ENCODE assay signal across 36 cellular contexts in genomic region chr9:137876269-137876668, GRCh38. TPM values are rescaled to one million over a fixed set of nuclear protein-coding genes. Genes with fewer than 3 reads are reported as not detected.
DNase-seq lines count a peak whose midpoint lies in the region; ATAC-seq, FAIRE-seq and TF ChIP-seq lines count a peak whose summit lies in the region.
"Had no signal": no experiment of that assay in that cellular context is flagged by ENCODE, and none has a peak within 500 bp of the region (broad histone marks: within the 10 kb centered on the region; RNA-seq: fewer than 3 reads in every experiment).

No MANE protein-coding gene starts in this region.

- intact Hi-C loops in natural killer cell (cut with micrococcal nuclease): no loop called here

- no peak overlapping the region for H3K27ac ChIP-seq in astrocyte (ENCODE audit: low read depth, low read length)
- H3K27ac ChIP-seq: ascending aorta, ovary, Peyer's patch, skin epidermis had no signal

- no peaks in the 10 kb centered on the region for H3K36me3 ChIP-seq in astrocyte (ENCODE audit: insufficient read depth, low read length)
- H3K36me3 ChIP-seq: ascending aorta, ovary, Peyer's patch had no signal

- no peaks in the 10 kb centered on the region for H3K4me1 ChIP-seq in astrocyte (ENCODE audit: insufficient read depth, low read length)
- H3K4me1 ChIP-seq: ascending aorta had no signal

- no peaks in the 10 kb centered on the region for H3K36me3 Mint-ChIP-seq in activated naive CD8-positive, alpha-beta T cell
- H3K36me3 Mint-ChIP-seq in activated naive CD8-positive, alpha-beta T cell treated with anti-CD3 and anti-CD28 coated beads for 36 hours: no peaks in the 10 kb centered on the region
- no peaks in the 10 kb centered on the region for H3K36me3 Mint-ChIP-seq in astrocyte (ENCODE audit: low read depth, unreplicated experiment)
- H3K36me3 Mint-ChIP-seq in natural killer cell: no peaks in the 10 kb centered on the region
- no peaks in the 10 kb centered on the region for H3K36me3 Mint-ChIP-seq in type B pancreatic cell

- no peak overlapping the region for H3K27ac Mint-ChIP-seq in activated naive CD8-positive, alpha-beta T cell
- no peak overlapping the region for H3K27ac Mint-ChIP-seq in activated naive CD8-positive, alpha-beta T cell treated with anti-CD3 and anti-CD28 coated beads for 36 hours
- H3K27ac Mint-ChIP-seq in astrocyte (ENCODE audit: unreplicated experiment) (no peak overlapping the region), natural killer cell (no peak overlapping the region), type B pancreatic cell (no peak overlapping the region)
- H3K27ac Mint-ChIP-seq: activated T-cell treated with anti-CD3 and anti-CD28 coated beads, Interleukin-2, amount 50 U/mL, for 24 hours; H9 had no signal

- no peak overlapping the region for H3K4me3 ChIP-seq in astrocyte (ENCODE audit: insufficient read depth, low read depth, low read length)
- H3K4me3 ChIP-seq: ascending aorta, K562, ovary, Peyer's patch, skin epidermis had no signal

- peaks cover 2% of the 10 kb centered on the region for H3K4me1 Mint-ChIP-seq in activated naive CD8-positive, alpha-beta T cell (ENCODE audit: low read depth)
- no peaks in the 10 kb centered on the region for H3K4me1 Mint-ChIP-seq in activated naive CD8-positive, alpha-beta T cell treated with anti-CD3 and anti-CD28 coated beads for 36 hours
- H3K4me1 Mint-ChIP-seq in astrocyte (ENCODE audit: low read depth, unreplicated experiment) (no peaks in the 10 kb centered on the region), natural killer cell (no peaks in the 10 kb centered on the region), type B pancreatic cell (ENCODE audit: unreplicated experiment) (no peaks in the 10 kb centered on the region)
- H3K4me1 Mint-ChIP-seq: H9 had no signal

- H3K27me3 ChIP-seq in astrocyte (ENCODE audit: insufficient read depth, low read length): no peaks in the 10 kb centered on the region
- H3K27me3 ChIP-seq: ovary had no signal

- TF ChIP-seq CTCF in astrocyte (IDR thresholded peaks at IDR 0.05; ENCODE audit: insufficient read depth, low read depth, low read length): no peak
- TF ChIP-seq CTCF in natural killer cell (IDR thresholded peaks at IDR 0.05): no peak
- TF ChIP-seq CTCF in type B pancreatic cell (conservative IDR thresholded peaks at IDR 0.05): no peak

- H3K9me3 ChIP-seq in astrocyte (ENCODE audit: insufficient read depth, low read depth, low read length): no peaks in the 10 kb centered on the region
- H3K9me3 ChIP-seq: ascending aorta, ovary, Peyer's patch had no signal

- no peak overlapping the region for H3K4me2 ChIP-seq in astrocyte (ENCODE audit: low read length)

- no peaks in the 10 kb centered on the region for H3K9me3 Mint-ChIP-seq in activated naive CD8-positive, alpha-beta T cell (ENCODE audit: low read depth)
- no peaks in the 10 kb centered on the region for H3K9me3 Mint-ChIP-seq in activated naive CD8-positive, alpha-beta T cell treated with anti-CD3 and anti-CD28 coated beads for 36 hours
- H3K9me3 Mint-ChIP-seq in astrocyte (ENCODE audit: unreplicated experiment): peaks cover 10% of the 10 kb centered on the region
- no peaks in the 10 kb centered on the region for H3K9me3 Mint-ChIP-seq in natural killer cell
- no peaks in the 10 kb centered on the region for H3K9me3 Mint-ChIP-seq in type B pancreatic cell
- H3K9me3 Mint-ChIP-seq: activated T-cell treated with anti-CD3 and anti-CD28 coated beads, Interleukin-2, amount 50 U/mL, for 24 hours had no signal

- no peak overlapping the region for H3K9ac ChIP-seq in astrocyte (ENCODE audit: low read length)

- H2AFZ ChIP-seq in astrocyte (ENCODE audit: low read depth, low read length): no peak overlapping the region

- DNase-seq in activated naive CD8-positive, alpha-beta T cell treated with anti-CD3 and anti-CD28 coated beads for 36 hours: no peak
- DNase-seq in astrocyte (ENCODE audit: low read depth) (no peak), natural killer cell (no peak), type B pancreatic cell (ENCODE audit: extremely low spot score, unreplicated experiment) (no peak), EL (no peak), NCI-H774 (lab: John Stamatoyannopoulos, UW) (no peak), NCI-H1694 treated with DMSO at 0.1 percent for 48 hours (lab: John Stamatoyannopoulos, UW) (no peak)
- DNase-seq: ACHN; activated CD4-positive, CD25-positive, alpha-beta regulatory T cell treated with anti-CD3 and anti-CD28 coated beads, Interleukin-2, amount 50 U/mL, for 72 hours; activated naive CD4-positive, alpha-beta T cell; activated T-cell treated with anti-CD3 and anti-CD28 coated beads, Interleukin-2, amount 50 U/mL, for 24 hours; caudate nucleus; COR-L47; dermis blood vessel endothelial cell; GDM1; left cardiac atrium; mammary epithelial cell; NCI-H1105; NCI-H1930; NCI-H526 treated with DMSO at 0.1 percent for 48 hours; ovary; Peyer's patch; SHP77 treated with DMSO at 0.1 percent for 48 hours; stimulated activated CD8-positive, alpha-beta memory T cell treated with anti-CD3 and anti-CD28 coated beads, Interleukin-4, amount 100 ng/mL, for 48 hours; SW 1271; trophoblast cell had no signal

- H3K27me3 Mint-ChIP-seq in activated naive CD8-positive, alpha-beta T cell: peaks cover 22% of the 10 kb centered on the region
- H3K27me3 Mint-ChIP-seq in activated naive CD8-positive, alpha-beta T cell treated with anti-CD3 and anti-CD28 coated beads for 36 hours: peaks cover 49% of the 10 kb centered on the region
- H3K27me3 Mint-ChIP-seq in astrocyte (ENCODE audit: low read depth, unreplicated experiment): peaks cover 36% of the 10 kb centered on the region
- peaks cover 28 to 29% of the 10 kb centered on the region in 2 donors for H3K27me3 Mint-ChIP-seq in natural killer cell (ENCODE audit: low read depth in 2 of 2)
- H3K27me3 Mint-ChIP-seq in type B pancreatic cell: peaks cover 52% of the 10 kb centered on the region

- H3K4me3 Mint-ChIP-seq in activated naive CD8-positive, alpha-beta T cell: peak overlapping the region; percentile 81
- no peak overlapping the region for H3K4me3 Mint-ChIP-seq in activated naive CD8-positive, alpha-beta T cell treated with anti-CD3 and anti-CD28 coated beads for 36 hours
- H3K4me3 Mint-ChIP-seq in astrocyte (ENCODE audit: unreplicated experiment) (peak overlapping the region; percentile 69), natural killer cell (peak overlapping the region; percentile 76), type B pancreatic cell (peak overlapping the region; percentile 81)
- H3K4me3 Mint-ChIP-seq: activated T-cell treated with anti-CD3 and anti-CD28 coated beads, Interleukin-2, amount 50 U/mL, for 24 hours had no signal

- H3K79me2 ChIP-seq in astrocyte (ENCODE audit: insufficient read depth, low read length): no peaks in the 10 kb centered on the region

- ATAC-seq in natural killer cell: no peak
- ATAC-seq: K562, left cardiac atrium had no signal

- no peaks in the 10 kb centered on the region for H4K20me1 ChIP-seq in astrocyte (ENCODE audit: insufficient read depth, low read length)

- FAIRE-seq in astrocyte (lab: Jason Lieb, UNC): no peak
- FAIRE-seq: endometrium, frontal cortex, K562, TTC549 had no signal

RNA-seq across cellular contexts. Expression of gene CACNA1B, which starts 1.3 kb away (rescaled TPM):
- not detected for total RNA-seq in activated naive CD8-positive, alpha-beta T cell treated with anti-CD3 and anti-CD28 coated beads for 36 hours
- total RNA-seq in astrocyte (3.1 and 3.5 TPM in 2 replicates), natural killer cell (under 1 TPM in 1 of 3 donors, not detected in 2; 0.07 TPM), type B pancreatic cell (ENCODE audit: low replicate concordance) (2.4 and 3.2 TPM in 2 replicates)
- total RNA-seq: activated CD8-positive, alpha-beta memory T cell treated with anti-CD3 and anti-CD28 coated beads for 36 hours; ascending aorta; M059J had no signal
